Comparison of ENCODE assay signal across 16 cellular contexts in genomic region chr14:103045387-103045869, GRCh38. TPM values are rescaled to one million over a fixed set of nuclear protein-coding genes. Genes with fewer than 3 reads are reported as not detected.
DNase-seq lines count a peak whose midpoint lies in the region; ATAC-seq and TF ChIP-seq lines count a peak whose summit lies in the region.
"Had no signal": no experiment of that assay in that cellular context is flagged by ENCODE, and none has a peak within 500 bp of the region (broad histone marks: within the 10 kb centered on the region; RNA-seq: fewer than 3 reads in every experiment).

No MANE protein-coding gene starts in this region.

- no peak overlapping the region for H3K27ac Mint-ChIP-seq in activated naive CD8-positive, alpha-beta T cell treated with anti-CD3 and anti-CD28 coated beads for 36 hours
- H3K27ac Mint-ChIP-seq in osteocyte (ENCODE audit: unreplicated experiment), result peak overlapping the region; percentile 50

- H3K36me3 ChIP-seq in HCT116 (ENCODE audit: control insufficient read depth in 1 of 2, insufficient read depth in 2 of 2, low read length in 2 of 2), result no peaks in the 10 kb centered on the region; a peak in 1 of 4 replicates
- H3K36me3 ChIP-seq: neutrophil had no signal

- in situ Hi-C loops in GM13976 (cut with MboI; ENCODE audit: low sequenced_read_pairs, unreplicated experiment), result no loop called here

- peaks cover 89% of the 10 kb centered on the region for H3K79me2 ChIP-seq in HCT116 (ENCODE audit: insufficient read depth, low read length)

- TF ChIP-seq POLR2A in HCT116 (IDR thresholded peaks at IDR 0.05; ENCODE audit: borderline replicate concordance, extremely low read depth, insufficient read depth, insufficient read length), result no peak

- no peak overlapping the region for H3K27ac ChIP-seq in HCT116 (ENCODE audit: low read depth, low read length)
- H3K27ac ChIP-seq: coronary artery, neutrophil, SK-N-MC had no signal

- H3K4me1 Mint-ChIP-seq in activated naive CD8-positive, alpha-beta T cell treated with anti-CD3 and anti-CD28 coated beads for 36 hours, result peaks cover 6% of the 10 kb centered on the region
- peaks cover 35% of the 10 kb centered on the region for H3K4me1 Mint-ChIP-seq in osteocyte (ENCODE audit: unreplicated experiment)

- TF ChIP-seq CTCF in GM13976 (IDR thresholded peaks at IDR 0.05; ENCODE audit: borderline replicate concordance, control extremely low read depth, extremely low read depth, insufficient read depth, missing control alignments) (no peak), HCT116 (IDR thresholded peaks at IDR 0.05 in 2 of 3, conservative IDR thresholded peaks at IDR 0.05 in 1 of 3; ENCODE audit: borderline replicate concordance in 1 of 3, insufficient read depth in 1 of 3, low read depth in 2 of 3, low read length in 2 of 3) (no peak), osteocyte (IDR thresholded peaks at IDR 0.05) (no peak)

- H3K4me3 Mint-ChIP-seq in activated naive CD8-positive, alpha-beta T cell treated with anti-CD3 and anti-CD28 coated beads for 36 hours, result peak overlapping the region; percentile 38
- no peak overlapping the region for H3K4me3 Mint-ChIP-seq in osteocyte (ENCODE audit: unreplicated experiment)

- H3K9me2 ChIP-seq in HCT116 (ENCODE audit: insufficient read depth), result no peaks in the 10 kb centered on the region

- no peak for ATAC-seq in HCT116

- no TSS peak for BruUV-seq in HCT116 (replicated peaks; lab: Mats Ljungman, UMichigan)

- RAD21 ChIA-PET in HCT116 (lab: Charles Lee; ENCODE audit: low non-redundant PET in 1 of 2, low total read pairs in 2 of 2, uncharacterized antibody in 2 of 2, unreplicated experiment in 2 of 2), result no interaction called here

- H3K9me3 ChIP-seq in HCT116 (ENCODE audit: control insufficient read depth in 1 of 2, insufficient read depth in 1 of 2, low read depth in 1 of 2, low read length in 2 of 2), result no peaks in the 10 kb centered on the region
- H3K9me3 ChIP-seq: neutrophil had no signal

- H3K9me3 Mint-ChIP-seq in activated naive CD8-positive, alpha-beta T cell treated with anti-CD3 and anti-CD28 coated beads for 36 hours, result peaks cover 3% of the 10 kb centered on the region
- no peaks in the 10 kb centered on the region for H3K9me3 Mint-ChIP-seq in osteocyte (ENCODE audit: unreplicated experiment)

- CTCF ChIA-PET in HCT116 (lab: Charles Lee), result no interaction called here

- H3K4me2 ChIP-seq in HCT116 (ENCODE audit: low read length), result no peak overlapping the region

- no peak overlapping the region for H3K9ac ChIP-seq in HCT116 (ENCODE audit: low read length)

- DNase-seq in GM13976 (ENCODE audit: low spot score) (peak; percentile 64), HCT116 (ENCODE audit: low read depth, low spot score) (no peak), osteocyte (ENCODE audit: extremely low spot score, unreplicated experiment) (no peak), NCI-H524 (lab: John Stamatoyannopoulos, UW) (no peak), epidermal melanocyte (ENCODE audit: insufficient read length, low spot score) (no peak), cortex of kidney (lab: John Stamatoyannopoulos, UW) (no peak)
- no peak for DNase-seq in activated naive CD8-positive, alpha-beta T cell treated with anti-CD3 and anti-CD28 coated beads for 36 hours
- DNase-seq in stimulated activated CD4-positive, alpha-beta T cell treated with anti-CD3 and anti-CD28 coated beads, Interleukin-4, amount 100 ng/mL, for 24 hours, result no peak
- DNase-seq: activated effector memory CD4-positive, alpha-beta T cell treated with Interleukin-2 at 50 U/mL for 16 hours; islet precursor cell; NCI-H526 treated with DMSO at 0.1 percent for 48 hours; stimulated activated CD4-positive, alpha-beta T cell treated with anti-CD3 and anti-CD28 coated beads, Interleukin-15, amount 100 ng/mL, for 24 hours had no signal

- intact Hi-C loops in HCT116 (cut with micrococcal nuclease), result no loop called here

- POLR2A ChIA-PET in HCT116 (lab: Charles Lee), result no interaction called here

- TF ChIP-seq RAD21 in HCT116 (IDR thresholded peaks at IDR 0.05; ENCODE audit: low read depth), result no peak

- H3K4me1 ChIP-seq in HCT116 (ENCODE audit: control insufficient read depth in 1 of 2, insufficient read depth in 2 of 2, low read length in 2 of 2), result no peaks in the 10 kb centered on the region

- peaks cover 8% of the 10 kb centered on the region for H3K27me3 Mint-ChIP-seq in activated naive CD8-positive, alpha-beta T cell treated with anti-CD3 and anti-CD28 coated beads for 36 hours
- no peaks in the 10 kb centered on the region for H3K27me3 Mint-ChIP-seq in osteocyte (ENCODE audit: unreplicated experiment)

- no peaks in the 10 kb centered on the region for H3K36me3 Mint-ChIP-seq in activated naive CD8-positive, alpha-beta T cell treated with anti-CD3 and anti-CD28 coated beads for 36 hours
- H3K36me3 Mint-ChIP-seq in osteocyte (ENCODE audit: unreplicated experiment), result peaks cover 22% of the 10 kb centered on the region

- H2AFZ ChIP-seq in HCT116 (ENCODE audit: low read depth, low read length, poor library complexity, severe bottlenecking), result no peak overlapping the region

- no peak overlapping the region for H3K4me3 ChIP-seq in HCT116 (replicated peaks in 1 of 2; ENCODE audit: low read depth in 1 of 2, low read length in 2 of 2)
- H3K4me3 ChIP-seq: coronary artery, SK-N-MC had no signal

- H3K27me3 ChIP-seq in HCT116 (ENCODE audit: insufficient read depth, low read length), result no peaks in the 10 kb centered on the region

- H4K20me1 ChIP-seq in HCT116 (ENCODE audit: insufficient read depth), result no peaks in the 10 kb centered on the region; the same call in 1 of the 2 replicates

TF ChIP-seq in HCT116, 20 proteins besides CTCF, POLR2A, EP300 and RAD21:
- TF ChIP-seq REST (IDR thresholded peaks at IDR 0.05; ENCODE audit: low read depth) (peak; percentile 39), CEBPB (IDR thresholded peaks at IDR 0.05; ENCODE audit: low read depth) (no peak)

RNA-seq across cellular contexts. Expression of gene CDC42BPB, which starts 11.9 kb away (rescaled TPM):
- 85.6 TPM for total RNA-seq in HCT116 (2021; ENCODE audit: unreplicated experiment)
- polyA plus RNA-seq in HCT116 (2012), result 81.0 and 89.0 TPM in 2 replicates
- total RNA-seq in activated naive CD8-positive, alpha-beta T cell treated with anti-CD3 and anti-CD28 coated beads for 36 hours, result 1 to 10 TPM; 2.0 to 2.5 TPM
- 99.0 and 102 TPM in 2 replicates for total RNA-seq in osteocyte

RNA-seq across cellular contexts. Expression of gene LBHD2, which starts 38.6 kb away (rescaled TPM):
- total RNA-seq in HCT116 (2021; ENCODE audit: unreplicated experiment) (not detected), osteocyte (not detected in 2 replicates)
- polyA plus RNA-seq in HCT116 (2012), result not detected in 2 replicates
- total RNA-seq in activated naive CD8-positive, alpha-beta T cell treated with anti-CD3 and anti-CD28 coated beads for 36 hours, result not detected
- total RNA-seq: LHCN-M2 had no signal

RNA-seq across cellular contexts. Expression of gene EXOC3L4, which starts 49.1 kb away (rescaled TPM):
- not detected for total RNA-seq in HCT116 (2021; ENCODE audit: unreplicated experiment)
- 0.15 and 0.34 TPM in 2 replicates for polyA plus RNA-seq in HCT116 (2012)
- not detected for total RNA-seq in activated naive CD8-positive, alpha-beta T cell treated with anti-CD3 and anti-CD28 coated beads for 36 hours
- total RNA-seq in osteocyte, result 0.86 TPM in 1 of 2 replicates, not detected in the other

Comparison
In these comparisons a context has a peak if more than half of its experiments do, and no peak if none do; other contexts are left out.
1. RNA of gene CDC42BPB, which starts 11.9 kb away (total RNA-seq): 99.0 to 102 TPM in osteocyte and 85.6 TPM in HCT116 (single experiment); 2.0 to 2.5 TPM in activated naive CD8-positive, alpha-beta T cell treated with anti-CD3 and anti-CD28 coated beads for 36 hours; every median in the first group is over 10 times any median in the second.